In genomic region chr5:138000102-138000723, GRCh38 we compare ENCODE assay signal across 1 cellular context.
TF ChIP-seq lines count a peak whose summit lies in the region.

No MANE protein-coding gene starts in this region.

TF ChIP-seq in GM23338, 12 proteins besides CTCF, POLR2A, EP300 and RAD21 (continued from another document):
- TF ChIP-seq ZNF462 (CRISPR knock-in tag; IDR thresholded peaks at IDR 0.05) (no peak), POLR2AphosphoS5 (IDR thresholded peaks at IDR 0.05; ENCODE audit: low read depth) (no peak), ZNF114 (CRISPR knock-in tag; IDR thresholded peaks at IDR 0.05) (no peak)
- TF ChIP-seq, protein P1, sequence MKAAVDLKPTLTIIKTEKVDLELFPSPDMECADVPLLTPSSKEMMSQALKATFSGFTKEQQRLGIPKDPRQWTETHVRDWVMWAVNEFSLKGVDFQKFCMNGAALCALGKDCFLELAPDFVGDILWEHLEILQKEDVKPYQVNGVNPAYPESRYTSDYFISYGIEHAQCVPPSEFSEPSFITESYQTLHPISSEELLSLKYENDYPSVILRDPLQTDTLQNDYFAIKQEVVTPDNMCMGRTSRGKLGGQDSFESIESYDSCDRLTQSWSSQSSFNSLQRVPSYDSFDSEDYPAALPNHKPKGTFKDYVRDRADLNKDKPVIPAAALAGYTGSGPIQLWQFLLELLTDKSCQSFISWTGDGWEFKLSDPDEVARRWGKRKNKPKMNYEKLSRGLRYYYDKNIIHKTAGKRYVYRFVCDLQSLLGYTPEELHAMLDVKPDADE (IDR thresholded peaks at IDR 0.05) = no peak
- TF ChIP-seq, protein P2, sequence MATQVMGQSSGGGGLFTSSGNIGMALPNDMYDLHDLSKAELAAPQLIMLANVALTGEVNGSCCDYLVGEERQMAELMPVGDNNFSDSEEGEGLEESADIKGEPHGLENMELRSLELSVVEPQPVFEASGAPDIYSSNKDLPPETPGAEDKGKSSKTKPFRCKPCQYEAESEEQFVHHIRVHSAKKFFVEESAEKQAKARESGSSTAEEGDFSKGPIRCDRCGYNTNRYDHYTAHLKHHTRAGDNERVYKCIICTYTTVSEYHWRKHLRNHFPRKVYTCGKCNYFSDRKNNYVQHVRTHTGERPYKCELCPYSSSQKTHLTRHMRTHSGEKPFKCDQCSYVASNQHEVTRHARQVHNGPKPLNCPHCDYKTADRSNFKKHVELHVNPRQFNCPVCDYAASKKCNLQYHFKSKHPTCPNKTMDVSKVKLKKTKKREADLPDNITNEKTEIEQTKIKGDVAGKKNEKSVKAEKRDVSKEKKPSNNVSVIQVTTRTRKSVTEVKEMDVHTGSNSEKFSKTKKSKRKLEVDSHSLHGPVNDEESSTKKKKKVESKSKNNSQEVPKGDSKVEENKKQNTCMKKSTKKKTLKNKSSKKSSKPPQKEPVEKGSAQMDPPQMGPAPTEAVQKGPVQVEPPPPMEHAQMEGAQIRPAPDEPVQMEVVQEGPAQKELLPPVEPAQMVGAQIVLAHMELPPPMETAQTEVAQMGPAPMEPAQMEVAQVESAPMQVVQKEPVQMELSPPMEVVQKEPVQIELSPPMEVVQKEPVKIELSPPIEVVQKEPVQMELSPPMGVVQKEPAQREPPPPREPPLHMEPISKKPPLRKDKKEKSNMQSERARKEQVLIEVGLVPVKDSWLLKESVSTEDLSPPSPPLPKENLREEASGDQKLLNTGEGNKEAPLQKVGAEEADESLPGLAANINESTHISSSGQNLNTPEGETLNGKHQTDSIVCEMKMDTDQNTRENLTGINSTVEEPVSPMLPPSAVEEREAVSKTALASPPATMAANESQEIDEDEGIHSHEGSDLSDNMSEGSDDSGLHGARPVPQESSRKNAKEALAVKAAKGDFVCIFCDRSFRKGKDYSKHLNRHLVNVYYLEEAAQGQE (IDR thresholded peaks at IDR 0.05; ENCODE audit: unreplicated experiment) = no peak
